ENCODE assay signal across 19 cellular contexts in genomic region chr16:72739577-72739976, GRCh38.
A peak's percentile ranks its signal among the peaks of the same experiment; 100 is the strongest.
DNase-seq lines count a peak whose midpoint lies in the region; TF ChIP-seq lines count a peak whose summit lies in the region.
"Had no signal": no experiment of that assay in that cellular context is flagged by ENCODE, and none has a peak within 500 bp of the region (broad histone marks: within the 10 kb centered on the region; RNA-seq: fewer than 3 reads in every experiment).

No MANE protein-coding gene starts in this region.

- H3K4me1 Mint-ChIP-seq in nephron, result no peaks in the 10 kb centered on the region

- H3K27me3 ChIP-seq in fibroblast of lung (ENCODE audit: control insufficient read depth, insufficient read depth, low read length), result no peaks in the 10 kb centered on the region
- H3K27me3 ChIP-seq: BLaER1 treated with 17β-estradiol and CSF1 and Interleukin-3, amounts not matched to agents 10 nM and 100 nM; dorsolateral prefrontal cortex; transverse colon had no signal

- H4K20me1 ChIP-seq in fibroblast of lung (ENCODE audit: control insufficient read depth, extremely low read depth, insufficient read depth, low read length), result no peaks in the 10 kb centered on the region
- H4K20me1 ChIP-seq: BLaER1 treated with 17β-estradiol and CSF1 and Interleukin-3, amounts not matched to agents 10 nM and 100 nM had no signal

- H3K27me3 Mint-ChIP-seq in nephron (ENCODE audit: low read depth), result no peaks in the 10 kb centered on the region

- no peak overlapping the region for H3K4me3 Mint-ChIP-seq in nephron

- no peaks in the 10 kb centered on the region for H3K36me3 ChIP-seq in fibroblast of lung (ENCODE audit: control insufficient read depth, insufficient read depth, low read length)
- H3K36me3 ChIP-seq: transverse colon had no signal

- H3K9ac ChIP-seq in fibroblast of lung (ENCODE audit: insufficient read depth, low read length), result no peak overlapping the region
- H3K9ac ChIP-seq: BLaER1 treated with 17β-estradiol and CSF1 and Interleukin-3, amounts not matched to agents 10 nM and 100 nM had no signal

- H3K4me1 ChIP-seq in fibroblast of lung (ENCODE audit: control insufficient read depth, extremely low read depth, insufficient read depth, low read length), result no peaks in the 10 kb centered on the region
- H3K4me1 ChIP-seq: BLaER1 treated with 17β-estradiol and CSF1 and Interleukin-3, amounts not matched to agents 10 nM and 100 nM; psoas muscle; transverse colon had no signal

- no peaks in the 10 kb centered on the region for H3K79me2 ChIP-seq in fibroblast of lung (ENCODE audit: control insufficient read depth, insufficient read depth, low read length)

- H3K27ac ChIP-seq in fibroblast of lung (ENCODE audit: insufficient read depth, low read length), result no peak overlapping the region
- H3K27ac ChIP-seq: BLaER1 treated with 17β-estradiol and CSF1 and Interleukin-3, amounts not matched to agents 10 nM and 100 nM; dorsolateral prefrontal cortex; psoas muscle; transverse colon had no signal

- no peak overlapping the region for H2AFZ ChIP-seq in fibroblast of lung (ENCODE audit: low read length)

- H3K4me3 ChIP-seq in fibroblast of lung (replicated peaks in 1 of 4; ENCODE audit: control extremely low read depth in 1 of 4, insufficient read depth in 1 of 4, low read depth in 3 of 4, low read length in 4 of 4), result no peak overlapping the region
- H3K4me3 ChIP-seq: BLaER1 treated with 17β-estradiol and CSF1 and Interleukin-3, amounts not matched to agents 10 nM and 100 nM; dorsolateral prefrontal cortex; psoas muscle; transverse colon had no signal

- TF ChIP-seq CTCF in fibroblast of lung (conservative IDR thresholded peaks at IDR 0.05 in 1 of 2, IDR thresholded peaks at IDR 0.05 in 1 of 2; ENCODE audit: low read depth in 1 of 2, low read length in 2 of 2), result no peak
- TF ChIP-seq CTCF in nephron (IDR thresholded peaks at IDR 0.05; ENCODE audit: unreplicated experiment in 3 of 3), result no peak

- peak overlapping the region in 2 of 3 experiments; percentile 16 to 63 for H3K27ac Mint-ChIP-seq in nephron

- H3K9me3 Mint-ChIP-seq in nephron, result peaks cover 10% of the 10 kb centered on the region

- H3K36me3 Mint-ChIP-seq in nephron (ENCODE audit: low read depth), result peaks cover 6% of the 10 kb centered on the region

- peak overlapping the region; percentile 32 for H3K4me2 ChIP-seq in fibroblast of lung (ENCODE audit: extremely low read depth, insufficient read depth, low read length)
- H3K4me2 ChIP-seq: BLaER1 treated with 17β-estradiol and CSF1 and Interleukin-3, amounts not matched to agents 10 nM and 100 nM had no signal

- DNase-seq in EH (ENCODE audit: low read depth) (peak; percentile 84), RPMI7951 (ENCODE audit: low read depth) (peak; percentile 42), fibroblast of lung (ENCODE audit: low read depth in 2 of 2) (peak; percentile 18 to 87), NCI-H2171 (lab: John Stamatoyannopoulos, UW) (no peak), NCI-H1694 (lab: John Stamatoyannopoulos, UW) (no peak), DMS53 (lab: John Stamatoyannopoulos, UW) (no peak)
- DNase-seq in activated effector memory CD4-positive, alpha-beta T cell treated with anti-CD3 and anti-CD28 coated beads, Interleukin-2, amount 50 U/mL, for 16 hours, result no peak
- DNase-seq: activated CD4-positive, alpha-beta T cell treated with anti-CD3 and anti-CD28 coated beads for 4 hours; dorsolateral prefrontal cortex; KBM-7; NCI-H1436 treated with DMSO at 0.1 percent for 48 hours; NCI-H524 treated with DMSO at 0.1 percent for 48 hours; psoas muscle; stimulated activated CD4-positive, alpha-beta T cell treated with anti-CD3 and anti-CD28 coated beads, Interleukin-1b, Interleukin-23, amount 100 ng/mL, for 48 hours; stimulated activated CD8-positive, alpha-beta memory T cell treated with anti-CD3 and anti-CD28 coated beads, Interleukin-4, amount 100 ng/mL, for 48 hours; T-helper 2 cell; transverse colon had no signal

- H3K9me3 ChIP-seq in fibroblast of lung (ENCODE audit: control insufficient read depth, insufficient read depth, low read depth, low read length), result no peaks in the 10 kb centered on the region
- H3K9me3 ChIP-seq: psoas muscle, transverse colon had no signal

Comparison
In these comparisons a context has a peak if more than half of its experiments do, and no peak if none do; other contexts are left out.
1. DNase-seq: peak in EH (single experiment), RPMI7951 (single experiment) and fibroblast of lung (2 of 2); none in activated effector memory CD4-positive, alpha-beta T cell treated with anti-CD3 and anti-CD28 coated beads, Interleukin-2, amount 50 U/mL, for 16 hours (single experiment), NCI-H2171 (single experiment), NCI-H1694 (single experiment) and DMS53 (single experiment).